9 cellular contexts compared by ENCODE assay signal in the genomic region with DNA sequence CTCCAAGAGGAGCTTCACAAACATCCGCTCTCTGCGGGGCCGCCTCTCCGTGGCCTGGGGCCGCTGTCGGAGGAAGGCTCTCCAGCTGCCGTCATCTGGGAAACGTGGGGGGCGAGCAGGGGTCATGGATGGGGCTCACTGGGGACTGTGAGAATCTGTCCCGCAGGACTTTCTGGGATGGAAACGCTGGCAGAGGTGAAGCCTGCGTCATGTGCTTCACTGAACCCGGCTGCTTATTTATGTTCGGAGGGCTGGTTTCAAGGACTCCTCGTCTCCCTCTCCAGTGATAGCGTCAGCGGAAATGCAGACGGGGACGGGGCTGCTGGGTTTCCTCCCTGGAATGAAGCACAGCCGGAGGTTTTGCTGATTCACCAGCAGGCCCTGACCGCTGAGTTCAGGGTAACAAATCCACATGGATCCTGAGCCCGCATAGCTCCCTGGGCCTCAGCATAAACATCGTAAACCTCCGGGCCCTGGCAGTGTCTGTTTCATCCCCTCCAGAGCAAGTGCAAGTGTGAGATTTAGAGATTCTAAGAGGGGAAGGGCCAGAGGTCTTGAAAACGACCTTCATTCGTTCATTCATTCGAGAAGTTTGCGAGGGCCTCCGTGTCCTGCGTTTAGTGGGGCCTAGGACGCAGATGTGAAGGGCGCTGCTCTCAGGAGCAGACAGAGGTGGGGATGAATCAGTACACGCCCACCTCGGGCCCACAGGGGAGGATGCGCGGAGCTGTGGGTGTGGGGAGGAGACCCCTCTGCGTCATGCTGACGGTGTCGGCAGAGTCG. TPM values are rescaled to one million over a fixed set of nuclear protein-coding genes. Genes with fewer than 3 reads are reported as not detected.
A peak's percentile ranks its signal among the peaks of the same experiment; 100 is the strongest.
DNase-seq lines count a peak whose midpoint lies in the region; ATAC-seq and TF ChIP-seq lines count a peak whose summit lies in the region.
"Had no signal": no experiment of that assay in that cellular context is flagged by ENCODE, and none has a peak within 500 bp of the region (broad histone marks: within the 10 kb centered on the region; RNA-seq: fewer than 3 reads in every experiment).

No MANE protein-coding gene starts in this region.

- ATAC-seq in activated B cell treated with CpG ODN at 0.5 μM for 24 hours (ENCODE audit: low read depth), result no peak
- ATAC-seq in Right ventricle myocardium superior (ENCODE audit: poor library complexity), result peak; percentile 64
- peak; percentile 34 to 51 (median 48) for ATAC-seq in psoas muscle

- H3K9me3 ChIP-seq in psoas muscle, result no peaks in the 10 kb centered on the region

- no peaks in the 10 kb centered on the region for H3K36me3 ChIP-seq in psoas muscle (ENCODE audit: insufficient read depth in 1 of 2, low read depth in 1 of 2)

- H3K4me1 Mint-ChIP-seq in activated B cell treated with CpG ODN at 0.5 μM for 24 hours (peaks cover 9% of the 10 kb centered on the region), MCF 10A (ENCODE audit: insufficient read depth, unreplicated experiment) (peaks cover 9% of the 10 kb centered on the region)

- H3K4me1 ChIP-seq in psoas muscle, result peaks cover 18% of the 10 kb centered on the region

- CTCF ChIA-PET in activated B cell treated with CpG ODN at 0.5 μM for 24 hours (lab: Charles Lee), result no interaction called here
- CTCF ChIA-PET in MCF 10A (lab: Yijun Ruan, JAX), result interaction anchor here (0.6 to 1.0 kb wide), 3 partner anchors 8 to 156 kb away, joined by 3 read pairs; no protein-coding TSS in a partner anchor

- H3K27me3 ChIP-seq in psoas muscle (ENCODE audit: insufficient read depth in 3 of 3, low read length in 2 of 3), result peaks cover 0 to 15% (median 2%) of the 10 kb centered on the region in 3 donors

- H3K27ac Mint-ChIP-seq in activated B cell treated with CpG ODN at 0.5 μM for 24 hours (no peak overlapping the region), MCF 10A (ENCODE audit: low read depth, unreplicated experiment) (no peak overlapping the region)
- H3K27ac Mint-ChIP-seq: activated CD4-positive, alpha-beta T cell treated with anti-CD3 and anti-CD28 coated beads, Interleukin-2, amount 10 ng/mL, durations not matched to agents 24 days and 14 days had no signal

- DNase-seq in Daoy (ENCODE audit: low read depth), result peak; percentile 96
- DNase-seq in activated B cell treated with CpG ODN at 0.5 μM for 24 hours, result peak; percentile 12
- peak; percentile 88 for DNase-seq in Right ventricle myocardium superior
- peak; percentile 82 to 86 for DNase-seq in psoas muscle
- no peak for DNase-seq in NCI-H2196 treated with DMSO at 0.1 percent for 48 hours (lab: John Stamatoyannopoulos, UW; ENCODE audit: unreplicated experiment)
- no peak for DNase-seq in MCF 10A (ENCODE audit: unreplicated experiment)
- DNase-seq in UCSD-AML1 (lab: John Stamatoyannopoulos, UW; ENCODE audit: unreplicated experiment), result no peak
- no peak for DNase-seq in NCI-H226
- DNase-seq: activated CD4-positive, alpha-beta T cell treated with anti-CD3 and anti-CD28 coated beads, Interleukin-2, amount 10 ng/mL, durations not matched to agents 24 days and 14 days had no signal

- H3K27me3 Mint-ChIP-seq in activated B cell treated with CpG ODN at 0.5 μM for 24 hours, result peaks cover 4% of the 10 kb centered on the region
- no peaks in the 10 kb centered on the region for H3K27me3 Mint-ChIP-seq in MCF 10A (ENCODE audit: insufficient read depth, unreplicated experiment)

- TF ChIP-seq CTCF in activated B cell treated with CpG ODN at 0.5 μM for 24 hours (IDR thresholded peaks at IDR 0.05) (no peak), psoas muscle (IDR thresholded peaks at IDR 0.05) (no peak), MCF 10A (IDR thresholded peaks at IDR 0.05; ENCODE audit: unreplicated experiment) (no peak)

- no peaks in the 10 kb centered on the region for H3K36me3 Mint-ChIP-seq in activated B cell treated with CpG ODN at 0.5 μM for 24 hours (ENCODE audit: low read depth)
- H3K36me3 Mint-ChIP-seq in MCF 10A (ENCODE audit: insufficient read depth, unreplicated experiment), result peaks cover 10% of the 10 kb centered on the region

- BruUV-seq in MCF 10A (replicated peaks; lab: Mats Ljungman, UMichigan), result no TSS peak

- intact Hi-C loops in activated B cell treated with CpG ODN at 0.5 μM for 24 hours (cut with micrococcal nuclease), result loop anchor here (10.0 kb wide), 1 partner anchor 350 kb away; the partner anchor contains the start of gene SLX9
- intact Hi-C loops in Right ventricle myocardium superior (cut with DNase I), result no loop called here
- intact Hi-C loops in psoas muscle (cut with DNase I), result loop anchor here in 1 of 2 donors (5.0 to 10.0 kb wide), 2 partner anchors 152 to 530 kb away; no protein-coding TSS in a partner anchor
- intact Hi-C loops in MCF 10A (cut with micrococcal nuclease), result no loop called here

- H3K4me3 Mint-ChIP-seq in activated B cell treated with CpG ODN at 0.5 μM for 24 hours (no peak overlapping the region), MCF 10A (ENCODE audit: unreplicated experiment) (no peak overlapping the region)
- H3K4me3 Mint-ChIP-seq: activated CD4-positive, alpha-beta T cell treated with anti-CD3 and anti-CD28 coated beads, Interleukin-2, amount 10 ng/mL, durations not matched to agents 24 days and 14 days had no signal

- H3K9me3 Mint-ChIP-seq in activated B cell treated with CpG ODN at 0.5 μM for 24 hours (no peaks in the 10 kb centered on the region), MCF 10A (ENCODE audit: unreplicated experiment) (no peaks in the 10 kb centered on the region)
- H3K9me3 Mint-ChIP-seq: activated CD4-positive, alpha-beta T cell treated with anti-CD3 and anti-CD28 coated beads, Interleukin-2, amount 10 ng/mL, durations not matched to agents 24 days and 14 days had no signal

- WGBS in psoas muscle, 3 donors, result 39 to 50% (median 40%) methylated on average over 40 of the region's 40 CpGs

- peak overlapping the region; percentile 82 for H3K27ac ChIP-seq in psoas muscle

- H3K4me3 ChIP-seq in psoas muscle, result no peak overlapping the region

- POLR2A ChIA-PET in activated B cell treated with CpG ODN at 0.5 μM for 24 hours (lab: Charles Lee) (no interaction called here), MCF 10A (lab: Yijun Ruan, JAX) (no interaction called here)

RNA-seq across cellular contexts. Expression of gene POFUT2, which starts 7.0 kb away (rescaled TPM):
- 22.6 and 27.3 TPM in 2 replicates for total RNA-seq in Daoy (2014; rRNA removed; shearing (Covaris generic))
- total RNA-seq in activated B cell treated with CpG ODN at 0.5 μM for 24 hours (19.3 and 21.4 TPM in 2 replicates), Right ventricle myocardium superior (15.3 TPM), psoas muscle (10 to 100 TPM in 2 of 4 donors, 1 to 10 TPM in 2; 5.6 to 13.9 (median 9.4) TPM), MCF 10A (2022) (25.2 and 31.3 TPM in 2 replicates)
- 10 to 100 TPM in 2 of 3 donors, 1 to 10 TPM in 1; 8.3 to 13.1 (median 10.8) TPM for polyA plus RNA-seq in psoas muscle

Comparison
In these comparisons a context has a peak if more than half of its experiments do, and no peak if none do; other contexts are left out.
1. DNase-seq: peak in Daoy (single experiment), activated B cell treated with CpG ODN at 0.5 μM for 24 hours (single experiment), Right ventricle myocardium superior (single experiment) and psoas muscle (2 of 2); none in NCI-H2196 treated with DMSO at 0.1 percent for 48 hours (single experiment), MCF 10A (single experiment), UCSD-AML1 (single experiment) and NCI-H226 (single experiment).